ENCODE assay signal across 21 cellular contexts in genomic region chr3:122628567-122628966, GRCh38. TPM values are rescaled to one million over a fixed set of nuclear protein-coding genes. Genes with fewer than 3 reads are reported as not detected.
DNase-seq lines count a peak whose midpoint lies in the region; ATAC-seq and TF ChIP-seq lines count a peak whose summit lies in the region.
"Had no signal": no experiment of that assay in that cellular context is flagged by ENCODE, and none has a peak within 500 bp of the region (broad histone marks: within the 10 kb centered on the region; RNA-seq: fewer than 3 reads in every experiment).

No MANE protein-coding gene starts in this region.

- H3K27me3 Mint-ChIP-seq in Caco-2 (ENCODE audit: insufficient read depth, unreplicated experiment), result no peaks in the 10 kb centered on the region
- H3K27me3 Mint-ChIP-seq: activated T-helper 17 cell treated with anti-CD3 and anti-CD28 coated beads, Interleukin-2, amount 50 U/mL, for 72 hours had no signal

- H3K4me1 ChIP-seq in HEK293 (ENCODE audit: control insufficient read depth, insufficient read depth, low read length) (no peaks in the 10 kb centered on the region), Caco-2 (no peaks in the 10 kb centered on the region)
- H3K4me1 ChIP-seq: adrenal gland, psoas muscle, SJSA1 had no signal

- no peaks in the 10 kb centered on the region for H3K9me3 ChIP-seq in HEK293 (ENCODE audit: control insufficient read depth, insufficient read depth, low read depth, low read length)
- H3K9me3 ChIP-seq in Caco-2, result no peaks in the 10 kb centered on the region
- H3K9me3 ChIP-seq: adrenal gland, psoas muscle, SJSA1, spleen had no signal

- no peak overlapping the region for H3K4me3 Mint-ChIP-seq in Caco-2 (ENCODE audit: unreplicated experiment)
- H3K4me3 Mint-ChIP-seq: activated T-helper 17 cell treated with anti-CD3 and anti-CD28 coated beads, Interleukin-2, amount 50 U/mL, for 72 hours; nephron had no signal

- intact Hi-C loops in Caco-2 (cut with micrococcal nuclease; ENCODE audit: unreplicated experiment), result no loop called here

- no peak overlapping the region for H3K27ac Mint-ChIP-seq in Caco-2 (ENCODE audit: unreplicated experiment)
- H3K27ac Mint-ChIP-seq: activated T-helper 17 cell treated with anti-CD3 and anti-CD28 coated beads, Interleukin-2, amount 50 U/mL, for 72 hours; nephron had no signal

- no peaks in the 10 kb centered on the region for H3K9me3 Mint-ChIP-seq in Caco-2 (ENCODE audit: unreplicated experiment)
- H3K9me3 Mint-ChIP-seq: activated T-helper 17 cell treated with anti-CD3 and anti-CD28 coated beads, Interleukin-2, amount 50 U/mL, for 72 hours; nephron had no signal

- H3K4me1 Mint-ChIP-seq in Caco-2 (ENCODE audit: low read depth, unreplicated experiment), result no peaks in the 10 kb centered on the region
- H3K4me1 Mint-ChIP-seq: activated T-helper 17 cell treated with anti-CD3 and anti-CD28 coated beads, Interleukin-2, amount 50 U/mL, for 72 hours; nephron had no signal

- in situ Hi-C loops in brain microvascular endothelial cell (cut with HindIII; ENCODE audit: low pct_ligation_motif_present, low sequenced_read_pairs), result no loop called here

- H3K36me3 ChIP-seq in HEK293 (ENCODE audit: control insufficient read depth in 2 of 2, insufficient read depth in 1 of 2, low read length in 2 of 2), result no peaks in the 10 kb centered on the region
- no peaks in the 10 kb centered on the region for H3K36me3 ChIP-seq in brain microvascular endothelial cell (replicated peaks)
- no peaks in the 10 kb centered on the region for H3K36me3 ChIP-seq in Caco-2 (ENCODE audit: control insufficient read depth, insufficient read depth, low read length)
- H3K36me3 ChIP-seq: adrenal gland, SJSA1 had no signal

- no peaks in the 10 kb centered on the region for H3K27me3 ChIP-seq in brain microvascular endothelial cell (replicated peaks)
- H3K27me3 ChIP-seq in Caco-2 (replicated peaks; ENCODE audit: control insufficient read depth, insufficient read depth, low read length), result no peaks in the 10 kb centered on the region
- H3K27me3 ChIP-seq: adrenal gland, SJSA1, spleen had no signal

- BruUV-seq in Caco-2 (replicated peaks; lab: Mats Ljungman, UMichigan), result no TSS peak

- POLR2A ChIA-PET in HEK293 (lab: Yijun Ruan, JAX), result no interaction called here
- POLR2A ChIA-PET in Caco-2 (lab: Charles Lee), result no interaction called here

- TF ChIP-seq CTCF in HEK293 (tag by site-specific recombination; IDR thresholded peaks at IDR 0.05), result no peak
- TF ChIP-seq CTCF in brain microvascular endothelial cell (IDR thresholded peaks at IDR 0.05; ENCODE audit: low read depth, low read length, missing control alignments), result no peak
- no peak for TF ChIP-seq CTCF in Caco-2 (IDR thresholded peaks at IDR 0.05; ENCODE audit: insufficient read depth in 1 of 2, low read depth in 1 of 2, low read length in 1 of 2, severe bottlenecking in 1 of 2, unreplicated experiment in 1 of 2)

- no peak for ATAC-seq in GM18517 (IDR thresholded peaks at IDR 0.05; ENCODE audit: unreplicated experiment)
- ATAC-seq: activated CD4-positive, CD25-positive, alpha-beta regulatory T cell treated with anti-CD3 and anti-CD28 coated beads, Interleukin-2, amount 50 U/mL, for 24 hours; activated T-helper 17 cell treated with anti-CD3 and anti-CD28 coated beads, Interleukin-2, amount 50 U/mL, for 72 hours; psoas muscle had no signal

- CTCF ChIA-PET in HEK293 (lab: Yijun Ruan, JAX) (interaction anchor here (0.5 to 0.6 kb wide), 3 partner anchors 44 to 160 kb away, joined by 3 read pairs; no protein-coding TSS in a partner anchor), Caco-2 (lab: Charles Lee) (no interaction called here)

- H3K4me3 ChIP-seq in HEK293 (ENCODE audit: low read depth, low read length) (no peak overlapping the region), brain microvascular endothelial cell (ENCODE audit: low read depth, low read length) (no peak overlapping the region), Caco-2 (ENCODE audit: low read depth, low read length) (no peak overlapping the region)
- H3K4me3 ChIP-seq: adrenal gland, psoas muscle, SJSA1, spleen had no signal

- H3K27ac ChIP-seq in HEK293 (ENCODE audit: extremely low read depth, low read depth, low read length), result no peak overlapping the region
- H3K27ac ChIP-seq in brain microvascular endothelial cell, result no peak overlapping the region
- H3K27ac ChIP-seq: adrenal gland, psoas muscle, SJSA1, spleen had no signal

- peak; percentile 31 for DNase-seq in NCI-H2107 treated with DMSO at 0.1 percent for 48 hours (lab: John Stamatoyannopoulos, UW; ENCODE audit: unreplicated experiment)
- peak; percentile 59 for DNase-seq in brain microvascular endothelial cell
- peak; percentile 25 for DNase-seq in renal cortical epithelial cell (ENCODE audit: low read depth)
- DNase-seq in SKM-1 treated with dmso at 0.1 percent for 144 hours (lab: John Stamatoyannopoulos, UW; ENCODE audit: unreplicated experiment), result no peak
- no peak for DNase-seq in Caco-2
- DNase-seq: adrenal gland; kidney glomerular epithelial cell; MM.1S; NCI-H2029; NCI-H510A treated with DMSO at 0.1 percent for 48 hours; psoas muscle; spleen; stimulated activated CD8-positive, alpha-beta memory T cell treated with anti-CD3 and anti-CD28 coated beads, Interleukin-4, amount 100 ng/mL, for 48 hours; substantia nigra had no signal

- H3K36me3 Mint-ChIP-seq in Caco-2 (ENCODE audit: insufficient read depth, unreplicated experiment), result no peaks in the 10 kb centered on the region

TF ChIP-seq in HEK293, 187 proteins besides CTCF, POLR2A, EP300 and RAD21:
- TF ChIP-seq ATF2 (tag by site-specific recombination; IDR thresholded peaks at IDR 0.05; ENCODE audit: low read depth) (peak; percentile 75), ELK4 (IDR thresholded peaks at IDR 0.05; ENCODE audit: borderline replicate concordance, low read depth, low read length) (no peak), ZNF629 (tag by site-specific recombination; IDR thresholded peaks at IDR 0.05) (peak; percentile 41)

RNA-seq across cellular contexts. Expression of gene PARP15, which starts 51.1 kb away (rescaled TPM):
- 0.20 TPM in 1 of 2 replicates, not detected in the other for total RNA-seq in renal cortical epithelial cell
- total RNA-seq in Caco-2 (2022), result 0.07 TPM in 1 of 2 replicates, not detected in the other
- total RNA-seq: chondrocyte, SJSA1 had no signal

RNA-seq across cellular contexts. Expression of gene PARP14, which starts 52.1 kb away (rescaled TPM):
- total RNA-seq in renal cortical epithelial cell (110 and 123 TPM in 2 replicates), Caco-2 (2022) (23.8 and 27.2 TPM in 2 replicates)

Comparison
In these comparisons a context has a peak if more than half of its experiments do, and no peak if none do; other contexts are left out.
1. DNase-seq: peak in NCI-H2107 treated with DMSO at 0.1 percent for 48 hours (single experiment), brain microvascular endothelial cell (single experiment) and renal cortical epithelial cell (single experiment); none in SKM-1 treated with dmso at 0.1 percent for 144 hours (single experiment) and Caco-2 (0 of 2).